In the genomic region with DNA sequence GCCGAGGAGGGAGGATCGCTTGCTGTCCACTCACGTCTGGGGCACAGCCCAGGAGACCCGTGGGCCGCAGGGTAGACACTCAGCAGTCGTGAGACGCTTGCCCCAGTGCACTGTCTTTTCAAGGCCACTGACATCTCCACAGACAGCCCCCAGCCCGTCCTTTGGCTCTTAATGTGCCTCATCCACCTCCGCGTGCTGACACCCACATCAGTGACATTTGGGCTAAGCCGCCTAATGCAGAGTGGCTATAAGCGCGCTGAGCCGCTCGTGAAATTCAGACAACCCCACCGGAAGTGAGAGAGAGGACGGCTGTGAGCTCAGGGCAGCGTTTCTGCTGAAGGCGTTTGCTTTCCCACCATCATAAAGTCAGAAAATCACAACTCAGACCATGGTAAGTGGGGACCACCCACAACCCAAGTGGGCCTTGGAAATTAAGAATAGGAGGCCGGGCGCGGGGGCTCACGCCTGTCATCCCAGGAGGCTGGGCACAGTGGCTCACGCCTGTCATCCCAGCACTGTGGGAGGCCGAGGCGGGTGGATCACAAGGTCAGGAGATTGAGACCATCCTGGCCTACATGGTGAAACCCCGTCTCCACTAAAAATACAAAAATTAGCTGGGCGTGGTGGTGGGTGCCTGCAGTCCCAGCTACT, we compare ENCODE assay signal across 2 cellular contexts.
TF ChIP-seq lines count a peak whose summit lies in the region.

No MANE protein-coding gene starts in this region.

TF ChIP-seq in IMR-90, 13 proteins besides CTCF, POLR2A, EP300 and RAD21:
- TF ChIP-seq MAFK (IDR thresholded peaks at IDR 0.05; ENCODE audit: low read depth, low read length) (no peak), SMC3 (IDR thresholded peaks at IDR 0.05; ENCODE audit: low read depth, low read length) (no peak), MAZ (IDR thresholded peaks at IDR 0.05; ENCODE audit: borderline replicate concordance, low read depth, low read length) (no peak), CHD1 (IDR thresholded peaks at IDR 0.05; ENCODE audit: low read depth, low read length) (no peak), NFE2L2 (IDR thresholded peaks at IDR 0.05; ENCODE audit: low read depth, low read length) (no peak), FOS (IDR thresholded peaks at IDR 0.05; ENCODE audit: low read depth, low read length) (no peak), CEBPB (IDR thresholded peaks at IDR 0.05; ENCODE audit: low read depth, low read length) (no peak), RCOR1 (IDR thresholded peaks at IDR 0.05; ENCODE audit: insufficient replicate concordance, low read length) (no peak), BHLHE40 (IDR thresholded peaks at IDR 0.05; ENCODE audit: low read depth, low read length) (no peak), ELK1 (IDR thresholded peaks at IDR 0.05; ENCODE audit: borderline replicate concordance, low read depth, low read length) (no peak), RFX5 (IDR thresholded peaks at IDR 0.05; ENCODE audit: low read depth, low read length) (no peak), MXI1 (IDR thresholded peaks at IDR 0.05; ENCODE audit: borderline replicate concordance, low read depth, low read length) (no peak)
- TF ChIP-seq, protein P1, sequence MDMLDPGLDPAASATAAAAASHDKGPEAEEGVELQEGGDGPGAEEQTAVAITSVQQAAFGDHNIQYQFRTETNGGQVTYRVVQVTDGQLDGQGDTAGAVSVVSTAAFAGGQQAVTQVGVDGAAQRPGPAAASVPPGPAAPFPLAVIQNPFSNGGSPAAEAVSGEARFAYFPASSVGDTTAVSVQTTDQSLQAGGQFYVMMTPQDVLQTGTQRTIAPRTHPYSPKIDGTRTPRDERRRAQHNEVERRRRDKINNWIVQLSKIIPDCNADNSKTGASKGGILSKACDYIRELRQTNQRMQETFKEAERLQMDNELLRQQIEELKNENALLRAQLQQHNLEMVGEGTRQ (IDR thresholded peaks at IDR 0.05; ENCODE audit: low read depth, low read length), result no peak
TF ChIP-seq in IMR-90: peak in this region for 0.

TF ChIP-seq in H1, 55 proteins besides CTCF, POLR2A, EP300 and RAD21:
- TF ChIP-seq SIRT6 (IDR thresholded peaks at IDR 0.05; ENCODE audit: low read length) (no peak), ZNF274 (IDR thresholded peaks at IDR 0.05; ENCODE audit: borderline replicate concordance, extremely low read depth, low read length) (no peak), SP4 (IDR thresholded peaks at IDR 0.05; ENCODE audit: low read length) (no peak)
